ENCODE assay signal across 9 cellular contexts in the genomic region with DNA sequence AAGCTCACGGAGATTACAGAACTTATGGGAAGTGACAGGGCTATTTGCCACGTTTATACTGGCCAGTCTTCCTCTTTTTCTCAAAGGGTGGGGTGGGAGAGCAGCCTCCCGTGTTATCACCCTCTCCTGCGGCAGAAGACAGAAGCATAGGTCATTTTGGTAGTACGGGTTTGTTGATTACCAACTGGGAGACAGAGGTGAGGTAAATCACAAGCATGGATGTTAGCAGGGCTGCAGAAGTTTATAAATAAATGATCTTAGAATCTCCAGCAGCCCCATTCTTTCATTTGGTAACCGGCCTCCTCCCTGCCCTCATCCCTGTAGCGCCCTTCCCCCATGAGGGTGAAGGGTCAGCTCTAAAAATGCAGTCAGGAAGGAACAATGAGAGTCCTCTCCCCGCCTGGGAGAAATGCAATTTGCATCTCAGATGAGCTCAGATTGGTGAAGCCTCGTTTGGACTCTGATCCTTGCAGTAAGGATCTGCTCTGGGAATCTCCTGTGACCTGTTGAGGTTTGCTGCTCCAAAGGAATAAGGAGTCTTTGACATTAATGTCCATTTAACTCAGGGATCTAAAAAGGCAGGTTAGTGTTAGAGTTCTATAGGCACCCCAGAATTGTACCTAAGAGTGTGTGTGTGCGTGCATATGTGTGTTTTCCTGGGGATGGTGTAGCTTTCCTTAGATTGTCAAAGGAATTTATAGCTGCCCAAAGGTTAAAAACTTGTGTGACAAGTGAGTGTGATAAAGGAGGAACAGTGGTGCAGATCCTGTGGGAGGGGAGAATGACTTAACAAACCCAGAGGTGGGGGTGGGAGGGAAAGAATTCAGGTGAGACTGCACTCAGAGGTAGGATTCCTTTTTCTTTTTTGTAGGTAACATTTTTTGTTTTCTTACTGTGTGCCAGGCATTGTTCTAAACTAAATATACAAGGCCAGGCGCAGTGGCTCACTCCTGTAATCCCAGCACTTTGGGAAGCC. TPM values are rescaled to one million over a fixed set of nuclear protein-coding genes. Genes with fewer than 3 reads are reported as not detected.
DNase-seq lines count a peak whose midpoint lies in the region; ATAC-seq, FAIRE-seq and TF ChIP-seq lines count a peak whose summit lies in the region.
"Had no signal": no experiment of that assay in that cellular context is flagged by ENCODE, and none has a peak within 500 bp of the region (broad histone marks: within the 10 kb centered on the region; RNA-seq: fewer than 3 reads in every experiment).

No MANE protein-coding gene starts in this region.

- ATAC-seq in HG02870 (IDR thresholded peaks at IDR 0.05; ENCODE audit: unreplicated experiment) = no peak
- no peak for ATAC-seq in GM18870 (IDR thresholded peaks at IDR 0.05; ENCODE audit: unreplicated experiment)

- dilution Hi-C loops in keratinocyte (cut with MboI; ENCODE audit: extremely low pct_ligation_motif_present, low sequenced_read_pairs) = no loop called here

- H3K36me3 ChIP-seq in keratinocyte (ENCODE audit: control insufficient read depth in 2 of 2, extremely low read depth in 1 of 2, insufficient read depth in 2 of 2, low read length in 2 of 2) (no peaks in the 10 kb centered on the region), smooth muscle cell (ENCODE audit: low read depth) (no peaks in the 10 kb centered on the region)

- H3K4me3 ChIP-seq in keratinocyte (ENCODE audit: control insufficient read depth in 2 of 3, extremely low read depth in 1 of 3, insufficient read depth in 2 of 3, low read depth in 1 of 3, low read length in 3 of 3) (peak overlapping the region in 1 of 3 experiments; percentile 40), smooth muscle cell (peak overlapping the region; percentile 35)

- H3K9ac ChIP-seq in keratinocyte (ENCODE audit: control insufficient read depth, extremely low read depth, insufficient read depth, low read length) = no peak overlapping the region
- peak overlapping the region; percentile 57 for H3K9ac ChIP-seq in smooth muscle cell (ENCODE audit: low read depth)

- no peak for FAIRE-seq in keratinocyte (lab: Jason Lieb, UNC)

- H3K27me3 ChIP-seq in keratinocyte (ENCODE audit: control insufficient read depth, extremely low read depth, insufficient read depth, low read length) (no peaks in the 10 kb centered on the region), smooth muscle cell (ENCODE audit: low read depth) (no peaks in the 10 kb centered on the region)

- H3K4me3 Mint-ChIP-seq in brain = peak overlapping the region in 3 of 5 experiments; percentile 29 to 51 (median 43)

- H3K79me2 ChIP-seq in keratinocyte (ENCODE audit: control insufficient read depth, insufficient read depth, low read length) (no peaks in the 10 kb centered on the region), smooth muscle cell (ENCODE audit: low read depth) (no peaks in the 10 kb centered on the region)

- peaks cover 0 to 5% (median 0%) of the 10 kb centered on the region in 5 experiments for H3K9me3 Mint-ChIP-seq in brain

- H3K9me1 ChIP-seq in keratinocyte (ENCODE audit: control insufficient read depth, extremely low read depth, insufficient read depth, low read length) = no peaks in the 10 kb centered on the region

- peak overlapping the region in 3 of 5 experiments; percentile 58 to 93 (median 66) for H3K27ac Mint-ChIP-seq in brain

- WGBS in smooth muscle cell (ENCODE audit: low lambda C conversion rate) = 27% methylated on average over 11 of the region's 11 CpGs

- H4K20me1 ChIP-seq in keratinocyte (ENCODE audit: control insufficient read depth, extremely low read depth, insufficient read depth, low read length) (no peaks in the 10 kb centered on the region), smooth muscle cell (ENCODE audit: low read depth) (no peaks in the 10 kb centered on the region)

- TF ChIP-seq CTCF in brain (conservative IDR thresholded peaks at IDR 0.05) (no peak), keratinocyte (optimal IDR thresholded peaks at IDR 0.05 in 1 of 3, IDR thresholded peaks at IDR 0.05 in 1 of 3, conservative IDR thresholded peaks at IDR 0.05 in 1 of 3; ENCODE audit: extremely low read depth in 1 of 3, insufficient read depth in 2 of 3, low read length in 3 of 3) (no peak), smooth muscle cell (IDR thresholded peaks at IDR 0.05; ENCODE audit: borderline replicate concordance, insufficient read depth, poor library complexity, severe bottlenecking) (no peak)

- peak overlapping the region; percentile 70 for H3K4me2 ChIP-seq in keratinocyte (ENCODE audit: control insufficient read depth, extremely low read depth, insufficient read depth, low read depth, low read length)
- H3K4me2 ChIP-seq in smooth muscle cell = peak overlapping the region; percentile 78

- H3K36me3 Mint-ChIP-seq in brain = no peaks in the 10 kb centered on the region

- H3F3A ChIP-seq in smooth muscle cell (ENCODE audit: low read depth) = peaks cover 7% of the 10 kb centered on the region

- peak overlapping the region; percentile 98 for H2AFZ ChIP-seq in keratinocyte (ENCODE audit: control insufficient read depth, low read length)
- peak overlapping the region; percentile 98 for H2AFZ ChIP-seq in smooth muscle cell (ENCODE audit: low read depth)

- peaks cover 32% of the 10 kb centered on the region for H3K4me1 Mint-ChIP-seq in brain

- peak overlapping the region; percentile 35 for H3K27ac ChIP-seq in keratinocyte (ENCODE audit: control insufficient read depth, insufficient read depth, low read length)
- peak overlapping the region; percentile 45 for H3K27ac ChIP-seq in smooth muscle cell (ENCODE audit: low read depth)

- no peaks in the 10 kb centered on the region for H3K27me3 Mint-ChIP-seq in brain

- H3K4me1 ChIP-seq in keratinocyte (ENCODE audit: control insufficient read depth, extremely low read depth, insufficient read depth, low read length) (peaks cover 11% of the 10 kb centered on the region), smooth muscle cell (ENCODE audit: low read depth) (peaks cover 39% of the 10 kb centered on the region)

- no peaks in the 10 kb centered on the region for H3K9me3 ChIP-seq in keratinocyte (ENCODE audit: control insufficient read depth, low read depth, low read length)
- H3K9me3 ChIP-seq in smooth muscle cell (replicated peaks; ENCODE audit: low read depth) = no peaks in the 10 kb centered on the region

- DNase-seq in M059J (ENCODE audit: low read depth) (peak; percentile 8), keratinocyte (ENCODE audit: low read depth, low spot score) (no peak), smooth muscle cell (lab: John Stamatoyannopoulos, UW; ENCODE audit: unreplicated experiment) (no peak), NCI-H2107 (lab: John Stamatoyannopoulos, UW) (no peak)
- no peak for DNase-seq in stimulated activated CD4-positive, alpha-beta T cell treated with anti-CD3 and anti-CD28 coated beads, Interleukin-4, amount 100 ng/mL, for 24 hours
- DNase-seq: stimulated activated CD4-positive, alpha-beta T cell treated with anti-CD3 and anti-CD28 coated beads, Interleukin-4, amount 100 ng/mL, for 4 hours had no signal

RNA-seq across cellular contexts. Expression of gene SINHCAF, which starts 45.0 kb away (rescaled TPM):
- 73.0 and 86.2 TPM in 2 replicates for total RNA-seq in M059J (2014; rRNA removed; shearing (Covaris generic))
- polyA plus RNA-seq in brain (ENCODE audit: insufficient read depth, low read depth, low replicate concordance) = 118 TPM
- 32.2 to 57.4 TPM (median 40.8 TPM) in 3 replicates for polyA plus RNA-seq in keratinocyte
- 27.0 TPM for polyA plus RNA-seq in keratinocyte (2011; ENCODE audit: low read depth)
- polyA plus RNA-seq in keratinocyte (2011; cell fraction: cytosol; rRNA removed) = 42.9 and 103 TPM in 2 replicates
- polyA plus RNA-seq in keratinocyte (2011; cell fraction: nucleus; rRNA removed) = 42.7 and 57.4 TPM in 2 replicates
- polyA plus RNA-seq in keratinocyte (2012; ENCODE audit: low replicate concordance) = 30.9 and 33.9 TPM in 2 replicates
- polyA minus RNA-seq in keratinocyte = 7.0 to 31.0 TPM (median 19.7 TPM) in 3 replicates
- 32.2 TPM for polyA minus RNA-seq in keratinocyte (2011; cell fraction: cytosol; rRNA and poly(A)+ RNA removed)
- 18.3 and 30.1 TPM in 2 replicates for polyA minus RNA-seq in keratinocyte (2011; cell fraction: nucleus; rRNA and poly(A)+ RNA removed)
- 101 and 103 TPM in 2 replicates for total RNA-seq in smooth muscle cell
- polyA plus RNA-seq in smooth muscle cell = 41.6 and 49.2 TPM in 2 replicates
